Comparison of ENCODE assay signal across 21 cellular contexts in the genomic region with DNA sequence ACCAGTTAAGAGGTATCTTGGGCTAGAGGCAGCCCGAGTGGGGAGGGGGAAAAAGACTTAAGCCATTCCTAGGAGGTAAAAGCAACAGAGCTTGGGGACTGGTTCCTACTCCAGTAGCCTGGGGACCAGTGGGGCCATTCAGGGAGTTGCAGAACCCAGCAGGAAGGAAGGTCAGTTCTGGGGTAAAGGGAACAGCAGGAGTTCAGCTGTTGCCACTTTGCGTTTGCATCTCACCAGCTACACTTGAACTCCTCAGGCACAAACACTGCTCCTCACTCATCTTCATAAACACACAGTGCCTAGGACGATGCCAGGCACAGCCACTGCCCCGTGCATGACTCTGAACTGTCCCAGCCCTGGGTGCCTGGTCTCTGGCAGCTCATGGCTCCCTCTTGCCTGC. TPM values are rescaled to one million over a fixed set of nuclear protein-coding genes. Genes with fewer than 3 reads are reported as not detected.
"Had no signal": no experiment of that assay in that cellular context is flagged by ENCODE, and none has a peak within 500 bp of the region (broad histone marks: within the 10 kb centered on the region; RNA-seq: fewer than 3 reads in every experiment).

No MANE protein-coding gene starts in this region.

- FAIRE-seq: pancreas, urothelium cell line had no signal

- H3K36me3 ChIP-seq: neural progenitor cell, pancreas had no signal

- H3K4me2 ChIP-seq: hepatocyte, neural progenitor cell had no signal

- DNase-seq: cortex of kidney; dorsolateral prefrontal cortex; effector CD8-positive, alpha-beta T cell; foreskin melanocyte; head of caudate nucleus; left colon; left ventricle myocardium superior; mesenchymal stem cell; midbrain; nucleus accumbens; pancreas; right cardiac atrium; stimulated activated CD4-positive, alpha-beta T cell treated with anti-CD3 and anti-CD28 coated beads, Interleukin-4, amount 100 ng/mL, for 24 hours; stimulated activated naive B cell treated with anti-CD40 and anti-IgM and Interleukin-4, amounts not matched to agents 10 μg/mL and 1 μg/mL and 100 μg/mL, for 72 hours had no signal

- H2AFZ ChIP-seq: hepatocyte, neural progenitor cell had no signal

- H3K27ac ChIP-seq: dorsolateral prefrontal cortex, hepatocyte, neural progenitor cell, pancreas had no signal

- H3K9me3 ChIP-seq: pancreas had no signal

- H3K9ac ChIP-seq: neural progenitor cell had no signal

- H3K79me2 ChIP-seq: hepatocyte had no signal

- ATAC-seq: left colon; left ventricle myocardium superior; pancreas; right cardiac atrium; stimulated activated naive B cell treated with anti-CD40 and anti-IgM and Interleukin-4, amounts not matched to agents 10 μg/mL and 1 μg/mL and 100 μg/mL, for 72 hours had no signal

- H3K4me3 ChIP-seq: dorsolateral prefrontal cortex, hepatocyte, lung, neural progenitor cell, pancreas had no signal

RNA-seq across cellular contexts. Expression of a gene that starts 4.0 kb away (rescaled TPM):
- total RNA-seq: left ventricle myocardium superior; natural killer cell treated with Interleukin-12 subunit alpha and Interleukin-12 subunit beta and Interleukin-15 and Interleukin-18, amount 100 ng/mL, for 72 hours; right cardiac atrium had no signal

RNA-seq across cellular contexts. Expression of a gene that starts 18.3 kb away (rescaled TPM):
- total RNA-seq: hepatocyte; kidney epithelial cell; left colon; left ventricle myocardium superior; lung; natural killer cell treated with Interleukin-12 subunit alpha and Interleukin-12 subunit beta and Interleukin-15 and Interleukin-18, amount 100 ng/mL, for 72 hours; pancreas; right cardiac atrium had no signal
- polyA plus RNA-seq: esophagus, lung, pancreas, right cardiac atrium had no signal
